ENCODE assay signal across 1 cellular context in the genomic region with DNA sequence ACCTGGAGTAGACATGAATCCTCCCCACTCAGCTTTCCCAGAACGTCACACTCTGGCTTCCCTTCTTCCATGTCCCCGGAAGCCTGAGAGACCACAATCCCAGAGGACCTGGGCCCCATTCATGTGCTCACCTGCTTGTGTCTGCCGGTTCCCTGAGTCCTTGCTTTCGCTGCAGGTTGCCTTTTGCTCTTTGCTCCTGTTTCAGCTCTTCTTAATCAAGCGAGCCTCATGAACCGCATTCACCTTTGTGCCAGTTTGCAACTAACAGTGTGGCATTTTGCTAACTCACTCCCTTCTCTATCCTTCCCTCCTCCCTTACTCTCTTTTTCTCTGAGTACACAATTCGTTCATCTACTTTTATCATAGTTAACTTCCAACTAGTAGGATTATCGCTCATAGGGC.
TF ChIP-seq lines count a peak whose summit lies in the region.

No MANE protein-coding gene starts in this region.

TF ChIP-seq in HepG2, 621 proteins besides CTCF, POLR2A, EP300 and RAD21 (continued from another document):
- TF ChIP-seq KDM5B (CRISPR knock-in tag; IDR thresholded peaks at IDR 0.05; ENCODE audit: borderline replicate concordance) (peak; percentile 43; the same call in 1 of the 2 replicates), THYN1 (CRISPR knock-in tag; IDR thresholded peaks at IDR 0.05; ENCODE audit: borderline replicate concordance, low read depth) (no peak), FOXK2 (IDR thresholded peaks at IDR 0.05) (no peak), MYC (CRISPR knock-in tag; IDR thresholded peaks at IDR 0.05; ENCODE audit: borderline replicate concordance) (peak; percentile 58; the same call in 1 of the 2 replicates), ELF3 (CRISPR knock-in tag; IDR thresholded peaks at IDR 0.05) (peak; percentile 49; the same call in 1 of the 2 replicates), HOXA7 (CRISPR knock-in tag; IDR thresholded peaks at IDR 0.05) (no peak), FOSL1 (CRISPR knock-in tag; IDR thresholded peaks at IDR 0.05; ENCODE audit: borderline replicate concordance) (no peak), ZNF720 (CRISPR knock-in tag; IDR thresholded peaks at IDR 0.05) (no peak), HCFC1 (IDR thresholded peaks at IDR 0.05; ENCODE audit: low read depth, low read length) (no peak), ZNF839 (CRISPR knock-in tag; IDR thresholded peaks at IDR 0.05; ENCODE audit: borderline replicate concordance) (no peak), KAT8 (CRISPR knock-in tag; IDR thresholded peaks at IDR 0.05) (0 out of 2 replicates have a peak, but pooled peaks have one; percentile 20), ZSCAN25 (CRISPR knock-in tag; IDR thresholded peaks at IDR 0.05) (no peak), ZNF205 (CRISPR knock-in tag; IDR thresholded peaks at IDR 0.05) (peak; percentile 25; the same call in 1 of the 2 replicates), ERF (CRISPR knock-in tag; IDR thresholded peaks at IDR 0.05) (peak; percentile 66; the same call in 1 of the 2 replicates)
- TF ChIP-seq, protein P1, sequence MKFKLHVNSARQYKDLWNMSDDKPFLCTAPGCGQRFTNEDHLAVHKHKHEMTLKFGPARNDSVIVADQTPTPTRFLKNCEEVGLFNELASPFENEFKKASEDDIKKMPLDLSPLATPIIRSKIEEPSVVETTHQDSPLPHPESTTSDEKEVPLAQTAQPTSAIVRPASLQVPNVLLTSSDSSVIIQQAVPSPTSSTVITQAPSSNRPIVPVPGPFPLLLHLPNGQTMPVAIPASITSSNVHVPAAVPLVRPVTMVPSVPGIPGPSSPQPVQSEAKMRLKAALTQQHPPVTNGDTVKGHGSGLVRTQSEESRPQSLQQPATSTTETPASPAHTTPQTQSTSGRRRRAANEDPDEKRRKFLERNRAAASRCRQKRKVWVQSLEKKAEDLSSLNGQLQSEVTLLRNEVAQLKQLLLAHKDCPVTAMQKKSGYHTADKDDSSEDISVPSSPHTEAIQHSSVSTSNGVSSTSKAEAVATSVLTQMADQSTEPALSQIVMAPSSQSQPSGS (CRISPR knock-in tag; IDR thresholded peaks at IDR 0.05), result peak; percentile 46
